ENCODE assay signal across 1 cellular context in the genomic region with DNA sequence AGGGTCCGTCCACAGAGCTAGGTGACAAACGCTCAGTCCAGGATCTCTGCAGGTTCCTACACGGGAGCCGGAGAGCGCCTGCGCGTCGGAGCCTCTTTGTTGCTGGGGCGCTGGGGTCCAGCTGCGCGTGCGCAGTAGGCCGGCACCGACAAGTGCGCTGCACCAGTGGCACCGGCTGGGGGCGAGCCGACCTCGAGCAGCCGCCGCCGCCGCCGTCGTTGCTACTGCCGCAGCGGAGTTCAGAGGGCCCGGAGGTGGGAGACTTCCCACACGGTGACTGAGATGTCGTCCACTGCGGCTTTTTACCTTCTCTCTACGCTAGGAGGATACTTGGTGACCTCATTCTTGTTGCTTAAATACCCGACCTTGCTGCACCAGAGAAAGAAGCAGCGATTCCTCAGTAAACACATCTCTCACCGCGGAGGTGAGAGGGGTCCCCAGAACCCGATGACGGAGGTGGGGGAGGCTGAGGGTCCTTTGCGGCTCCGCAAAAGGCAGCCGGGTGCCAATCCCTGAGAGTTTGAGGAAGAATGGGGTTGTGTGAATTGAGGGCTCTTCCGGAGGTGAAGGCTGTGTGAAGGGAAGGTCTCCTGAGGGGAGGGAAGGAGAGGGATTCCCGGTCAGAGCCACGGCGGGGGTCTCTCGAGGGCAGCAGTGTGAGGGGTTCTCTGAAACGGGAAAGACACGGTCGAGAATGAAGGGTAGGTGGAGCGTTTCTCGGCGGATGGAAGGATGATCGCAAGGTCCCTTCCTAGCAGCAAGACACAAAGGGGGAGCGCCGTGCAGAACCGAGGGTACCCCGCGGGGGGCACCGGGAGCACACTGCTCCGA.
TF ChIP-seq lines count a peak whose summit lies in the region.

A gene (plus strand): TSS at position 184 of the 831 bp plus-strand sequence. CDS start 99 bp downstream, at position 283.

TF ChIP-seq in HepG2, 621 proteins besides CTCF, POLR2A, EP300 and RAD21 (continued from another document and continues in another):
- TF ChIP-seq ZNF225 (CRISPR knock-in tag; IDR thresholded peaks at IDR 0.05) (peak; percentile 80), PAX8 (CRISPR knock-in tag; IDR thresholded peaks at IDR 0.05; ENCODE audit: borderline replicate concordance) (no peak), U2AF2 (IDR thresholded peaks at IDR 0.05; ENCODE audit: low read depth, low read length) (no peak), ZNF136 (CRISPR knock-in tag; IDR thresholded peaks at IDR 0.05; ENCODE audit: low read depth) (peak; percentile 17; the same call in 1 of the 2 replicates), CREB1 (IDR thresholded peaks at IDR 0.05) (peak; percentile 54), CREB1 (CRISPR knock-in tag; IDR thresholded peaks at IDR 0.05) (no peak), ARNT2 (CRISPR knock-in tag; IDR thresholded peaks at IDR 0.05; ENCODE audit: low read depth) (peak; percentile 84), ZMYM3 (CRISPR knock-in tag; IDR thresholded peaks at IDR 0.05) (peak; percentile 58; the same call in 1 of the 2 replicates), SNAI1 (CRISPR knock-in tag; IDR thresholded peaks at IDR 0.05; ENCODE audit: borderline replicate concordance) (peak; percentile 57; the same call in 1 of the 2 replicates), RXRB (CRISPR knock-in tag; IDR thresholded peaks at IDR 0.05; ENCODE audit: borderline replicate concordance) (peak; percentile 36), HDAC1 (CRISPR knock-in tag; IDR thresholded peaks at IDR 0.05) (0 out of 2 replicates have a peak, but pooled peaks have one; percentile 45), ZNF775 (CRISPR knock-in tag; IDR thresholded peaks at IDR 0.05; ENCODE audit: borderline replicate concordance) (peak; percentile 88), ZNF878 (CRISPR knock-in tag; IDR thresholded peaks at IDR 0.05) (no peak), ZNF713 (CRISPR knock-in tag; IDR thresholded peaks at IDR 0.05) (no peak), MEF2D (CRISPR knock-in tag; IDR thresholded peaks at IDR 0.05) (peak; percentile 34; the same call in 1 of the 2 replicates), MIXL1 (CRISPR knock-in tag; IDR thresholded peaks at IDR 0.05) (no peak), ZNF501 (CRISPR knock-in tag; IDR thresholded peaks at IDR 0.05) (peak; percentile 94)
- TF ChIP-seq, protein P1, sequence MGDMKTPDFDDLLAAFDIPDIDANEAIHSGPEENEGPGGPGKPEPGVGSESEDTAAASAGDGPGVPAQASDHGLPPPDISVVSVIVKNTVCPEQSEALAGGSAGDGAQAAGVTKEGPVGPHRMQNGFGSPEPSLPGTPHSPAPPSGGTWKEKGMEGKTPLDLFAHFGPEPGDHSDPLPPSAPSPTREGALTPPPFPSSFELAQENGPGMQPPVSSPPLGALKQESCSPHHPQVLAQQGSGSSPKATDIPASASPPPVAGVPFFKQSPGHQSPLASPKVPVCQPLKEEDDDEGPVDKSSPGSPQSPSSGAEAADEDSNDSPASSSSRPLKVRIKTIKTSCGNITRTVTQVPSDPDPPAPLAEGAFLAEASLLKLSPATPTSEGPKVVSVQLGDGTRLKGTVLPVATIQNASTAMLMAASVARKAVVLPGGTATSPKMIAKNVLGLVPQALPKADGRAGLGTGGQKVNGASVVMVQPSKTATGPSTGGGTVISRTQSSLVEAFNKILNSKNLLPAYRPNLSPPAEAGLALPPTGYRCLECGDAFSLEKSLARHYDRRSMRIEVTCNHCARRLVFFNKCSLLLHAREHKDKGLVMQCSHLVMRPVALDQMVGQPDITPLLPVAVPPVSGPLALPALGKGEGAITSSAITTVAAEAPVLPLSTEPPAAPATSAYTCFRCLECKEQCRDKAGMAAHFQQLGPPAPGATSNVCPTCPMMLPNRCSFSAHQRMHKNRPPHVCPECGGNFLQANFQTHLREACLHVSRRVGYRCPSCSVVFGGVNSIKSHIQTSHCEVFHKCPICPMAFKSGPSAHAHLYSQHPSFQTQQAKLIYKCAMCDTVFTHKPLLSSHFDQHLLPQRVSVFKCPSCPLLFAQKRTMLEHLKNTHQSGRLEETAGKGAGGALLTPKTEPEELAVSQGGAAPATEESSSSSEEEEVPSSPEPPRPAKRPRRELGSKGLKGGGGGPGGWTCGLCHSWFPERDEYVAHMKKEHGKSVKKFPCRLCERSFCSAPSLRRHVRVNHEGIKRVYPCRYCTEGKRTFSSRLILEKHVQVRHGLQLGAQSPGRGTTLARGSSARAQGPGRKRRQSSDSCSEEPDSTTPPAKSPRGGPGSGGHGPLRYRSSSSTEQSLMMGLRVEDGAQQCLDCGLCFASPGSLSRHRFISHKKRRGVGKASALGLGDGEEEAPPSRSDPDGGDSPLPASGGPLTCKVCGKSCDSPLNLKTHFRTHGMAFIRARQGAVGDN (CRISPR knock-in tag; IDR thresholded peaks at IDR 0.05) = peak; percentile 92
- TF ChIP-seq, protein P2, sequence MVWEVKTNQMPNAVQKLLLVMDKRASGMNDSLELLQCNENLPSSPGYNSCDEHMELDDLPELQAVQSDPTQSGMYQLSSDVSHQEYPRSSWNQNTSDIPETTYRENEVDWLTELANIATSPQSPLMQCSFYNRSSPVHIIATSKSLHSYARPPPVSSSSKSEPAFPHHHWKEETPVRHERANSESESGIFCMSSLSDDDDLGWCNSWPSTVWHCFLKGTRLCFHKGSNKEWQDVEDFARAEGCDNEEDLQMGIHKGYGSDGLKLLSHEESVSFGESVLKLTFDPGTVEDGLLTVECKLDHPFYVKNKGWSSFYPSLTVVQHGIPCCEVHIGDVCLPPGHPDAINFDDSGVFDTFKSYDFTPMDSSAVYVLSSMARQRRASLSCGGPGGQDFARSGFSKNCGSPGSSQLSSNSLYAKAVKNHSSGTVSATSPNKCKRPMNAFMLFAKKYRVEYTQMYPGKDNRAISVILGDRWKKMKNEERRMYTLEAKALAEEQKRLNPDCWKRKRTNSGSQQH (CRISPR knock-in tag; IDR thresholded peaks at IDR 0.05; ENCODE audit: low read depth) = peak; percentile 53; the same call in 1 of the 2 replicates
- TF ChIP-seq, protein P3, sequence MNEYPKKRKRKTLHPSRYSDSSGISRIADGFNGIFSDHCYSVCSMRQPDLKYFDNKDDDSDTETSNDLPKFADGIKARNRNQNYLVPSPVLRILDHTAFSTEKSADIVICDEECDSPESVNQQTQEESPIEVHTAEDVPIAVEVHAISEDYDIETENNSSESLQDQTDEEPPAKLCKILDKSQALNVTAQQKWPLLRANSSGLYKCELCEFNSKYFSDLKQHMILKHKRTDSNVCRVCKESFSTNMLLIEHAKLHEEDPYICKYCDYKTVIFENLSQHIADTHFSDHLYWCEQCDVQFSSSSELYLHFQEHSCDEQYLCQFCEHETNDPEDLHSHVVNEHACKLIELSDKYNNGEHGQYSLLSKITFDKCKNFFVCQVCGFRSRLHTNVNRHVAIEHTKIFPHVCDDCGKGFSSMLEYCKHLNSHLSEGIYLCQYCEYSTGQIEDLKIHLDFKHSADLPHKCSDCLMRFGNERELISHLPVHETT (CRISPR knock-in tag; conservative IDR thresholded peaks at IDR 0.05) = 0 out of 2 replicates have a peak, but pooled peaks have one; percentile 31
- TF ChIP-seq, protein P4, sequence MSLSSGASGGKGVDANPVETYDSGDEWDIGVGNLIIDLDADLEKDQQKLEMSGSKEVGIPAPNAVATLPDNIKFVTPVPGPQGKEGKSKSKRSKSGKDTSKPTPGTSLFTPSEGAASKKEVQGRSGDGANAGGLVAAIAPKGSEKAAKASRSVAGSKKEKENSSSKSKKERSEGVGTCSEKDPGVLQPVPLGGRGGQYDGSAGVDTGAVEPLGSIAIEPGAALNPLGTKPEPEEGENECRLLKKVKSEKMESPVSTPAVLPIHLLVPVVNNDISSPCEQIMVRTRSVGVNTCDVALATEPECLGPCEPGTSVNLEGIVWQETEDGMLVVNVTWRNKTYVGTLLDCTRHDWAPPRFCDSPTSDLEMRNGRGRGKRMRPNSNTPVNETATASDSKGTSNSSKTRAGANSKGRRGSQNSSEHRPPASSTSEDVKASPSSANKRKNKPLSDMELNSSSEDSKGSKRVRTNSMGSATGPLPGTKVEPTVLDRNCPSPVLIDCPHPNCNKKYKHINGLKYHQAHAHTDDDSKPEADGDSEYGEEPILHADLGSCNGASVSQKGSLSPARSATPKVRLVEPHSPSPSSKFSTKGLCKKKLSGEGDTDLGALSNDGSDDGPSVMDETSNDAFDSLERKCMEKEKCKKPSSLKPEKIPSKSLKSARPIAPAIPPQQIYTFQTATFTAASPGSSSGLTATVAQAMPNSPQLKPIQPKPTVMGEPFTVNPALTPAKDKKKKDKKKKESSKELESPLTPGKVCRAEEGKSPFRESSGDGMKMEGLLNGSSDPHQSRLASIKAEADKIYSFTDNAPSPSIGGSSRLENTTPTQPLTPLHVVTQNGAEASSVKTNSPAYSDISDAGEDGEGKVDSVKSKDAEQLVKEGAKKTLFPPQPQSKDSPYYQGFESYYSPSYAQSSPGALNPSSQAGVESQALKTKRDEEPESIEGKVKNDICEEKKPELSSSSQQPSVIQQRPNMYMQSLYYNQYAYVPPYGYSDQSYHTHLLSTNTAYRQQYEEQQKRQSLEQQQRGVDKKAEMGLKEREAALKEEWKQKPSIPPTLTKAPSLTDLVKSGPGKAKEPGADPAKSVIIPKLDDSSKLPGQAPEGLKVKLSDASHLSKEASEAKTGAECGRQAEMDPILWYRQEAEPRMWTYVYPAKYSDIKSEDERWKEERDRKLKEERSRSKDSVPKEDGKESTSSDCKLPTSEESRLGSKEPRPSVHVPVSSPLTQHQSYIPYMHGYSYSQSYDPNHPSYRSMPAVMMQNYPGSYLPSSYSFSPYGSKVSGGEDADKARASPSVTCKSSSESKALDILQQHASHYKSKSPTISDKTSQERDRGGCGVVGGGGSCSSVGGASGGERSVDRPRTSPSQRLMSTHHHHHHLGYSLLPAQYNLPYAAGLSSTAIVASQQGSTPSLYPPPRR (CRISPR knock-in tag; IDR thresholded peaks at IDR 0.05; ENCODE audit: borderline replicate concordance) = peak; percentile 68; the same call in 1 of the 2 replicates
- TF ChIP-seq, protein P5, sequence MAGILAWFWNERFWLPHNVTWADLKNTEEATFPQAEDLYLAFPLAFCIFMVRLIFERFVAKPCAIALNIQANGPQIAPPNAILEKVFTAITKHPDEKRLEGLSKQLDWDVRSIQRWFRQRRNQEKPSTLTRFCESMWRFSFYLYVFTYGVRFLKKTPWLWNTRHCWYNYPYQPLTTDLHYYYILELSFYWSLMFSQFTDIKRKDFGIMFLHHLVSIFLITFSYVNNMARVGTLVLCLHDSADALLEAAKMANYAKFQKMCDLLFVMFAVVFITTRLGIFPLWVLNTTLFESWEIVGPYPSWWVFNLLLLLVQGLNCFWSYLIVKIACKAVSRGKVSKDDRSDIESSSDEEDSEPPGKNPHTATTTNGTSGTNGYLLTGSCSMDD (CRISPR knock-in tag; IDR thresholded peaks at IDR 0.05) = no peak
- TF ChIP-seq, protein P6, sequence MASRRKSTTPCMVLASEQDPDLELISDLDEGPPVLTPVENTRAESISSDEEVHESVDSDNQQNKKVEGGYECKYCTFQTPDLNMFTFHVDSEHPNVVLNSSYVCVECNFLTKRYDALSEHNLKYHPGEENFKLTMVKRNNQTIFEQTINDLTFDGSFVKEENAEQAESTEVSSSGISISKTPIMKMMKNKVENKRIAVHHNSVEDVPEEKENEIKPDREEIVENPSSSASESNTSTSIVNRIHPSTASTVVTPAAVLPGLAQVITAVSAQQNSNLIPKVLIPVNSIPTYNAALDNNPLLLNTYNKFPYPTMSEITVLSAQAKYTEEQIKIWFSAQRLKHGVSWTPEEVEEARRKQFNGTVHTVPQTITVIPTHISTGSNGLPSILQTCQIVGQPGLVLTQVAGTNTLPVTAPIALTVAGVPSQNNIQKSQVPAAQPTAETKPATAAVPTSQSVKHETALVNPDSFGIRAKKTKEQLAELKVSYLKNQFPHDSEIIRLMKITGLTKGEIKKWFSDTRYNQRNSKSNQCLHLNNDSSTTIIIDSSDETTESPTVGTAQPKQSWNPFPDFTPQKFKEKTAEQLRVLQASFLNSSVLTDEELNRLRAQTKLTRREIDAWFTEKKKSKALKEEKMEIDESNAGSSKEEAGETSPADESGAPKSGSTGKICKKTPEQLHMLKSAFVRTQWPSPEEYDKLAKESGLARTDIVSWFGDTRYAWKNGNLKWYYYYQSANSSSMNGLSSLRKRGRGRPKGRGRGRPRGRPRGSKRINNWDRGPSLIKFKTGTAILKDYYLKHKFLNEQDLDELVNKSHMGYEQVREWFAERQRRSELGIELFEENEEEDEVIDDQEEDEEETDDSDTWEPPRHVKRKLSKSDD (CRISPR knock-in tag; IDR thresholded peaks at IDR 0.05; ENCODE audit: low read depth) = peak; percentile 18; the same call in 1 of the 2 replicates
- TF ChIP-seq, protein P7, sequence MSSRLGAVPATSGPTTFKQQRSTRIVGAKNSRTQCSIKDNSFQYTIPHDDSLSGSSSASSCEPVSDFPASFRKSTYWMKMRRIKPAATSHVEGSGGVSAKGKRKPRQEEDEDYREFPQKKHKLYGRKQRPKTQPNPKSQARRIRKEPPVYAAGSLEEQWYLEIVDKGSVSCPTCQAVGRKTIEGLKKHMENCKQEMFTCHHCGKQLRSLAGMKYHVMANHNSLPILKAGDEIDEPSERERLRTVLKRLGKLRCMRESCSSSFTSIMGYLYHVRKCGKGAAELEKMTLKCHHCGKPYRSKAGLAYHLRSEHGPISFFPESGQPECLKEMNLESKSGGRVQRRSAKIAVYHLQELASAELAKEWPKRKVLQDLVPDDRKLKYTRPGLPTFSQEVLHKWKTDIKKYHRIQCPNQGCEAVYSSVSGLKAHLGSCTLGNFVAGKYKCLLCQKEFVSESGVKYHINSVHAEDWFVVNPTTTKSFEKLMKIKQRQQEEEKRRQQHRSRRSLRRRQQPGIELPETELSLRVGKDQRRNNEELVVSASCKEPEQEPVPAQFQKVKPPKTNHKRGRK (CRISPR knock-in tag; IDR thresholded peaks at IDR 0.05) = no peak
- TF ChIP-seq, protein P8, sequence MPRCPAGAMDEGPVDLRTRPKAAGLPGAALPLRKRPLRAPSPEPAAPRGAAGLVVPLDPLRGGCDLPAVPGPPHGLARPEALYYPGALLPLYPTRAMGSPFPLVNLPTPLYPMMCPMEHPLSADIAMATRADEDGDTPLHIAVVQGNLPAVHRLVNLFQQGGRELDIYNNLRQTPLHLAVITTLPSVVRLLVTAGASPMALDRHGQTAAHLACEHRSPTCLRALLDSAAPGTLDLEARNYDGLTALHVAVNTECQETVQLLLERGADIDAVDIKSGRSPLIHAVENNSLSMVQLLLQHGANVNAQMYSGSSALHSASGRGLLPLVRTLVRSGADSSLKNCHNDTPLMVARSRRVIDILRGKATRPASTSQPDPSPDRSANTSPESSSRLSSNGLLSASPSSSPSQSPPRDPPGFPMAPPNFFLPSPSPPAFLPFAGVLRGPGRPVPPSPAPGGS (CRISPR knock-in tag; IDR thresholded peaks at IDR 0.05) = peak; percentile 85; the same call in 1 of the 2 replicates
